Comparison of ENCODE assay signal across 1 cellular context in the genomic region with DNA sequence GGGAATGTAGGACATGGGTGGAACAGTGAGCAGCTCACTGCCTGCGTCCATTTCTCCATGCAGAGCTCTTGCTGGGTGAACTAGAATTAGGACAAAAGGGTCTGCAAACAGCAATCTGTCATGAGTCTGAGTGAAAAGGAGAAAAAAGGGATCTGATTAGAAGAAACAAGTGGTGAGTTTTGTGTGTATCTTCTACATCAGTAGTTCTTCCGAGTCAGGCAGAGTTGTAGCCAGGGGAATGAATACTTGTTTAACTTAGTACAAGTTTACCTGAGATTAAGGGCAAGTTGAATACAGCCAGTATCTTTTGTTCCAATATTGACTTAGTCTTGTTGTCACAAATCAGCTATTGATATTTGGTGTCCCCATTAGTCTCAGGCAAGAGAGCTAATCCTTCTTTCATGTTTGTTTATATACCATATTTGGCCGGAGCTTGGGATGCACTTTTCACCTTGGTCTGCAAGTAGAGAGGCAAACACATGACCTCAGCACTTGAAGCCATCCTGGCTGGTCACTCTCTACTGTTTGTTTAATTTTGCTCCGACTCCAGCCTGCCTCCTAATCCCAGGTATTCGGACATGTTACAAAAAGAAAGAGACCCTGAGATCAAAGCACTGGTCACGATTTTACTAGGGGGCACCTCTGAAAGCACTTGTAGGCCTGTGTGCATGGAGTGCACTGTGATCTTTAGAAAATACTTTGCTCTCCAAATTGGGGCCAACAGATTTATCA.
TF ChIP-seq lines count a peak whose summit lies in the region.

No MANE protein-coding gene starts in this region.

TF ChIP-seq in HepG2, 621 proteins besides CTCF, POLR2A, EP300 and RAD21 (continued from another document and continues in another):
- TF ChIP-seq, protein P1, sequence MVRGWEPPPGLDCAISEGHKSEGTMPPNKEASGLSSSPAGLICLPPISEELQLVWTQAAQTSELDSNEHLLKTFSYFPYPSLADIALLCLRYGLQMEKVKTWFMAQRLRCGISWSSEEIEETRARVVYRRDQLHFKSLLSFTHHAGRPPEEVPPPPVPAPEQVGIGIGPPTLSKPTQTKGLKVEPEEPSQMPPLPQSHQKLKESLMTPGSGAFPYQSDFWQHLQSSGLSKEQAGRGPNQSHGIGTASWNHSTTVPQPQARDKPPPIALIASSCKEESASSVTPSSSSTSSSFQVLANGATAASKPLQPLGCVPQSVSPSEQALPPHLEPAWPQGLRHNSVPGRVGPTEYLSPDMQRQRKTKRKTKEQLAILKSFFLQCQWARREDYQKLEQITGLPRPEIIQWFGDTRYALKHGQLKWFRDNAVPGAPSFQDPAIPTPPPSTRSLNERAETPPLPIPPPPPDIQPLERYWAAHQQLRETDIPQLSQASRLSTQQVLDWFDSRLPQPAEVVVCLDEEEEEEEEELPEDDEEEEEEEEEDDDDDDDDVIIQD (CRISPR knock-in tag; IDR thresholded peaks at IDR 0.05; ENCODE audit: low read depth): peak; percentile 92
- TF ChIP-seq ZNF646 (CRISPR knock-in tag; IDR thresholded peaks at IDR 0.05) (peak; percentile 69; the same call in 1 of the 2 replicates), SOX5 (CRISPR knock-in tag; IDR thresholded peaks at IDR 0.05; ENCODE audit: borderline replicate concordance) (peak; percentile 99), ZNF317 (CRISPR knock-in tag; IDR thresholded peaks at IDR 0.05) (peak; percentile 80; the same call in 1 of the 2 replicates), ARID3A (IDR thresholded peaks at IDR 0.05; ENCODE audit: low read depth, low read length) (peak; percentile 99), AKAP8 (CRISPR knock-in tag; IDR thresholded peaks at IDR 0.05) (peak; percentile 87; the same call in 1 of the 2 replicates), TMF1 (CRISPR knock-in tag; IDR thresholded peaks at IDR 0.05; ENCODE audit: low read depth) (peak; percentile 92), SNRNP70 (IDR thresholded peaks at IDR 0.05; ENCODE audit: low read depth, low read length) (no peak), ATF7-NPFF (CRISPR knock-in tag; IDR thresholded peaks at IDR 0.05; ENCODE audit: low read depth) (peak; percentile 85; the same call in 1 of the 2 replicates), THRA (CRISPR knock-in tag; IDR thresholded peaks at IDR 0.05; ENCODE audit: borderline replicate concordance) (peak; percentile 97; the same call in 1 of the 2 replicates), YEATS4 (CRISPR knock-in tag; IDR thresholded peaks at IDR 0.05; ENCODE audit: borderline replicate concordance) (peak; percentile 57; the same call in 1 of the 2 replicates), HOXA3 (CRISPR knock-in tag; IDR thresholded peaks at IDR 0.05) (peak; percentile 83), ZSCAN21 (CRISPR knock-in tag; IDR thresholded peaks at IDR 0.05; ENCODE audit: borderline replicate concordance) (peak; percentile 82), ZSCAN29 (CRISPR knock-in tag; conservative IDR thresholded peaks at IDR 0.05) (0 out of 2 replicates have a peak, but pooled peaks have one; percentile 45), ATF5 (CRISPR knock-in tag; IDR thresholded peaks at IDR 0.05; ENCODE audit: low read depth) (0 out of 2 replicates have a peak, but pooled peaks have one; percentile 80), SIX4 (CRISPR knock-in tag; IDR thresholded peaks at IDR 0.05) (peak; percentile 95), KLF12 (CRISPR knock-in tag; IDR thresholded peaks at IDR 0.05; ENCODE audit: borderline replicate concordance) (no peak), POGK (CRISPR knock-in tag; conservative IDR thresholded peaks at IDR 0.05) (peak; percentile 93)
- TF ChIP-seq, protein P2, sequence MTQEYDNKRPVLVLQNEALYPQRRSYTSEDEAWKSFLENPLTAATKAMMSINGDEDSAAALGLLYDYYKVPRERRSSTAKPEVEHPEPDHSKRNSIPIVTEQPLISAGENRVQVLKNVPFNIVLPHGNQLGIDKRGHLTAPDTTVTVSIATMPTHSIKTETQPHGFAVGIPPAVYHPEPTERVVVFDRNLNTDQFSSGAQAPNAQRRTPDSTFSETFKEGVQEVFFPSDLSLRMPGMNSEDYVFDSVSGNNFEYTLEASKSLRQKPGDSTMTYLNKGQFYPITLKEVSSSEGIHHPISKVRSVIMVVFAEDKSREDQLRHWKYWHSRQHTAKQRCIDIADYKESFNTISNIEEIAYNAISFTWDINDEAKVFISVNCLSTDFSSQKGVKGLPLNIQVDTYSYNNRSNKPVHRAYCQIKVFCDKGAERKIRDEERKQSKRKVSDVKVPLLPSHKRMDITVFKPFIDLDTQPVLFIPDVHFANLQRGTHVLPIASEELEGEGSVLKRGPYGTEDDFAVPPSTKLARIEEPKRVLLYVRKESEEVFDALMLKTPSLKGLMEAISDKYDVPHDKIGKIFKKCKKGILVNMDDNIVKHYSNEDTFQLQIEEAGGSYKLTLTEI (CRISPR knock-in tag; conservative IDR thresholded peaks at IDR 0.05): 0 out of 2 replicates have a peak, but pooled peaks have one; percentile 56
- TF ChIP-seq, protein P3, sequence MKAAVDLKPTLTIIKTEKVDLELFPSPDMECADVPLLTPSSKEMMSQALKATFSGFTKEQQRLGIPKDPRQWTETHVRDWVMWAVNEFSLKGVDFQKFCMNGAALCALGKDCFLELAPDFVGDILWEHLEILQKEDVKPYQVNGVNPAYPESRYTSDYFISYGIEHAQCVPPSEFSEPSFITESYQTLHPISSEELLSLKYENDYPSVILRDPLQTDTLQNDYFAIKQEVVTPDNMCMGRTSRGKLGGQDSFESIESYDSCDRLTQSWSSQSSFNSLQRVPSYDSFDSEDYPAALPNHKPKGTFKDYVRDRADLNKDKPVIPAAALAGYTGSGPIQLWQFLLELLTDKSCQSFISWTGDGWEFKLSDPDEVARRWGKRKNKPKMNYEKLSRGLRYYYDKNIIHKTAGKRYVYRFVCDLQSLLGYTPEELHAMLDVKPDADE (CRISPR knock-in tag; IDR thresholded peaks at IDR 0.05): no peak
- TF ChIP-seq, protein P4, sequence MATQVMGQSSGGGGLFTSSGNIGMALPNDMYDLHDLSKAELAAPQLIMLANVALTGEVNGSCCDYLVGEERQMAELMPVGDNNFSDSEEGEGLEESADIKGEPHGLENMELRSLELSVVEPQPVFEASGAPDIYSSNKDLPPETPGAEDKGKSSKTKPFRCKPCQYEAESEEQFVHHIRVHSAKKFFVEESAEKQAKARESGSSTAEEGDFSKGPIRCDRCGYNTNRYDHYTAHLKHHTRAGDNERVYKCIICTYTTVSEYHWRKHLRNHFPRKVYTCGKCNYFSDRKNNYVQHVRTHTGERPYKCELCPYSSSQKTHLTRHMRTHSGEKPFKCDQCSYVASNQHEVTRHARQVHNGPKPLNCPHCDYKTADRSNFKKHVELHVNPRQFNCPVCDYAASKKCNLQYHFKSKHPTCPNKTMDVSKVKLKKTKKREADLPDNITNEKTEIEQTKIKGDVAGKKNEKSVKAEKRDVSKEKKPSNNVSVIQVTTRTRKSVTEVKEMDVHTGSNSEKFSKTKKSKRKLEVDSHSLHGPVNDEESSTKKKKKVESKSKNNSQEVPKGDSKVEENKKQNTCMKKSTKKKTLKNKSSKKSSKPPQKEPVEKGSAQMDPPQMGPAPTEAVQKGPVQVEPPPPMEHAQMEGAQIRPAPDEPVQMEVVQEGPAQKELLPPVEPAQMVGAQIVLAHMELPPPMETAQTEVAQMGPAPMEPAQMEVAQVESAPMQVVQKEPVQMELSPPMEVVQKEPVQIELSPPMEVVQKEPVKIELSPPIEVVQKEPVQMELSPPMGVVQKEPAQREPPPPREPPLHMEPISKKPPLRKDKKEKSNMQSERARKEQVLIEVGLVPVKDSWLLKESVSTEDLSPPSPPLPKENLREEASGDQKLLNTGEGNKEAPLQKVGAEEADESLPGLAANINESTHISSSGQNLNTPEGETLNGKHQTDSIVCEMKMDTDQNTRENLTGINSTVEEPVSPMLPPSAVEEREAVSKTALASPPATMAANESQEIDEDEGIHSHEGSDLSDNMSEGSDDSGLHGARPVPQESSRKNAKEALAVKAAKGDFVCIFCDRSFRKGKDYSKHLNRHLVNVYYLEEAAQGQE (IDR thresholded peaks at IDR 0.05; ENCODE audit: borderline replicate concordance in 1 of 2, low read depth in 1 of 2, low read length in 2 of 2): peak in 1 of 2 experiments; percentile 89; a peak in 2 of 4 replicates
